In genomic region chr6:78300885-78301284, GRCh38 we compare ENCODE assay signal across 20 cellular contexts.
DNase-seq lines count a peak whose midpoint lies in the region; ATAC-seq, FAIRE-seq and TF ChIP-seq lines count a peak whose summit lies in the region.
"Had no signal": no experiment of that assay in that cellular context is flagged by ENCODE, and none has a peak within 500 bp of the region (broad histone marks: within the 10 kb centered on the region; RNA-seq: fewer than 3 reads in every experiment).

No MANE protein-coding gene starts in this region.

- no peaks in the 10 kb centered on the region for H3K27me3 Mint-ChIP-seq in stimulated activated naive B cell treated with anti-CD40 and anti-IgM and Interleukin-4, amounts not matched to agents 10 μg/mL and 1 μg/mL and 100 μg/mL, for 72 hours
- H3K27me3 Mint-ChIP-seq: CD8-positive, alpha-beta memory T cell had no signal

- TF ChIP-seq CTCF in RWPE1 (conservative IDR thresholded peaks at IDR 0.05; ENCODE audit: low read depth) (no peak), bronchial epithelial cell (IDR thresholded peaks at IDR 0.05; ENCODE audit: insufficient read depth, low read length, severe bottlenecking) (no peak)

- H3K36me3 Mint-ChIP-seq in stimulated activated naive B cell treated with anti-CD40 and anti-IgM and Interleukin-4, amounts not matched to agents 10 μg/mL and 1 μg/mL and 100 μg/mL, for 72 hours: no peaks in the 10 kb centered on the region
- H3K36me3 Mint-ChIP-seq: CD8-positive, alpha-beta memory T cell had no signal

- POLR2A ChIA-PET in RWPE1 (lab: Yijun Ruan, JAX; ENCODE audit: low non-redundant PET): no interaction called here

- H3K4me3 ChIP-seq in bronchial epithelial cell (ENCODE audit: low read depth, low read length): no peak overlapping the region
- no peak overlapping the region for H3K4me3 ChIP-seq in skeletal muscle cell (ENCODE audit: low read depth, low read length)
- H3K4me3 ChIP-seq: MG63 had no signal

- H3K27ac ChIP-seq in RWPE1: no peak overlapping the region

- H3K4me1 Mint-ChIP-seq in stimulated activated naive B cell treated with anti-CD40 and anti-IgM and Interleukin-4, amounts not matched to agents 10 μg/mL and 1 μg/mL and 100 μg/mL, for 72 hours: no peaks in the 10 kb centered on the region
- H3K4me1 Mint-ChIP-seq: CD8-positive, alpha-beta memory T cell had no signal

- H3K4me3 Mint-ChIP-seq in stimulated activated naive B cell treated with anti-CD40 and anti-IgM and Interleukin-4, amounts not matched to agents 10 μg/mL and 1 μg/mL and 100 μg/mL, for 72 hours: no peak overlapping the region
- H3K4me3 Mint-ChIP-seq: CD8-positive, alpha-beta memory T cell; HFFc6 had no signal

- CTCF ChIA-PET in RWPE1 (lab: Yijun Ruan, JAX): no interaction called here

- H3K9me3 Mint-ChIP-seq in stimulated activated naive B cell treated with anti-CD40 and anti-IgM and Interleukin-4, amounts not matched to agents 10 μg/mL and 1 μg/mL and 100 μg/mL, for 72 hours: no peaks in the 10 kb centered on the region
- H3K9me3 Mint-ChIP-seq: HFFc6 had no signal

- no peak for ATAC-seq in stimulated activated naive B cell treated with anti-CD40 and anti-IgM and Interleukin-4, amounts not matched to agents 10 μg/mL and 1 μg/mL and 100 μg/mL, for 72 hours (replicated peaks)
- ATAC-seq in GM18867 (IDR thresholded peaks at IDR 0.05; ENCODE audit: unreplicated experiment): no peak

- no peak overlapping the region for H3K27ac Mint-ChIP-seq in stimulated activated naive B cell treated with anti-CD40 and anti-IgM and Interleukin-4, amounts not matched to agents 10 μg/mL and 1 μg/mL and 100 μg/mL, for 72 hours
- H3K27ac Mint-ChIP-seq: CD8-positive, alpha-beta memory T cell; HFFc6 had no signal

- DNase-seq in HPDE6-E6E7 (ENCODE audit: extremely low spot score) (peak; percentile 8), RWPE1 (ENCODE audit: low spot score) (peak; percentile 13), bronchial epithelial cell (ENCODE audit: low read depth) (peak; percentile 72), skeletal muscle cell (ENCODE audit: low read depth) (peak; percentile 4), pons (ENCODE audit: low spot score) (no peak)
- no peak for DNase-seq in stimulated activated naive B cell treated with anti-CD40 and anti-IgM and Interleukin-4, amounts not matched to agents 10 μg/mL and 1 μg/mL and 100 μg/mL, for 72 hours
- DNase-seq: ACHN; C1 segment of cervical spinal cord; CD8-positive, alpha-beta memory T cell; DMS79 treated with DMSO at 0.1 percent for 48 hours; HFFc6; MG63; NCI-H1048; NCI-H1436; NCI-H2029; NCI-H2171 treated with DMSO at 0.1 percent for 48 hours; NCI-H774; SHP77 treated with DMSO at 0.1 percent for 48 hours; SK-N-SH had no signal

- no peaks in the 10 kb centered on the region for H3K27me3 ChIP-seq in bronchial epithelial cell (ENCODE audit: control insufficient read depth, insufficient read depth, low read length)
- H3K27me3 ChIP-seq: MG63 had no signal

- no peaks in the 10 kb centered on the region for H3K36me3 ChIP-seq in bronchial epithelial cell (ENCODE audit: control insufficient read depth, insufficient read depth, low read length)
- H3K36me3 ChIP-seq: MG63 had no signal

- no peak for FAIRE-seq in bronchial epithelial cell (lab: Jason Lieb, UNC)

Comparison
In these comparisons a context has a peak if more than half of its experiments do, and no peak if none do; other contexts are left out.
1. DNase-seq: peak in HPDE6-E6E7 (single experiment), RWPE1 (single experiment), bronchial epithelial cell (single experiment) and skeletal muscle cell (single experiment); none in stimulated activated naive B cell treated with anti-CD40 and anti-IgM and Interleukin-4, amounts not matched to agents 10 μg/mL and 1 μg/mL and 100 μg/mL, for 72 hours (single experiment) and pons (single experiment).